In the genomic region with DNA sequence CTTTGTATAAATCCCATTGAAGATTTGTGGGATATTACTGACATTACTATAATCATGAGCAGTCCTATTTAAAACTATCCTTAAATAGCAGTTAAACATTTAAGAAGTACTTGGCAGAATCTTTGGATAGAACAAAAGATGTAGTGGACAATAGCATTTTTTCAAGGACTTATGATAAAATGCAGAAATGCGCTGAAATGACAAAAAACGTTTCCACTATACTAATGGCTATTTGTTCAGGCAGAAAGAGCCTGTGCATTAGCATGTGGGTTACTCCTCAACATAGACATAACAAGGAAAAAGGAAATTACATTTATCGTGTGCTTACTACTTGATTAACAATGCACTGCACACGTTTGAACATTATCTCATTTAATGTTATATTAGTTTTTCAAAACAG, we compare ENCODE assay signal across 6 cellular contexts.
"Had no signal": no experiment of that assay in that cellular context is flagged by ENCODE, and none has a peak within 500 bp of the region (broad histone marks: within the 10 kb centered on the region; RNA-seq: fewer than 3 reads in every experiment).

No MANE protein-coding gene starts in this region.

- H3K9ac ChIP-seq: KMS-11 had no signal

- H3K27ac ChIP-seq: HL-60, KMS-11 had no signal

- ATAC-seq: K562 had no signal

- H3K4me2 ChIP-seq: KMS-11 had no signal

- DNase-seq: KBM-7, KG1 had no signal

- FAIRE-seq: HTR-8/SVneo, K562 had no signal

- H3K4me3 ChIP-seq: K562 had no signal
